In the genomic region with DNA sequence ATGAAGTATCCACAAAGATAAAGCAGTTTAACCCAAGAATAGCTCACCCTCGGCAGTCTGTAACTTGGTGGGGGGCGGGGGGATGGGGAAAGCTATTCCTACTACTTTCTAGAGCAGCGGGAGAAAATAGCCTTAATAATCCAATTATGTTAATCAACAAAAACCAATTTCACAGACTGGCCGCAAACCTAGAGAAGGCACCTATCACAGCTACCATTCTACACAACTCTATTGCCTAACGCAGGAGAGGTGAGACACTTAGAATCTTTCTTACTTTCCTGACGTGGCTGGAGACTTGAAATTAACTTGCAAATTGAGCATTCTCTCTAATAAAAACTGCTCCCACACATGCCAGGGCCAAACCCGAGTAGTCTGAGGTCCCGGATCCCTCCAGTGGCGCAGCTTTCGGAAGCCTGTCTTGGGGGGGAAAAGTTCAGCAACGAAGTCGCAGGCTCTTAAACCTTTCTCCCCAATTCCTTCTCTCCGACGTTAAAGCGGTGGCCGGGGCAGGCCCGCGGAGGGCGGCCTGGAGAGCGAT, we compare ENCODE assay signal across 8 cellular contexts. TPM values are rescaled to one million over a fixed set of nuclear protein-coding genes. Genes with fewer than 3 reads are reported as not detected.
DNase-seq lines count a peak whose midpoint lies in the region; ATAC-seq and TF ChIP-seq lines count a peak whose summit lies in the region.

No MANE protein-coding gene starts in this region.

- H3K4me3 ChIP-seq in BLaER1 (peak overlapping the region; percentile 90), SJSA1 (peak overlapping the region; percentile 82), fibroblast of mammary gland (ENCODE audit: control insufficient read depth, low read depth, low read length) (peak overlapping the region; percentile 91)

- peaks cover 56% of the 10 kb centered on the region for H4K20me1 ChIP-seq in BLaER1

- H3K36me3 ChIP-seq in BLaER1, result peaks cover 36% of the 10 kb centered on the region
- peaks cover 30% of the 10 kb centered on the region for H3K36me3 ChIP-seq in SJSA1

- H3K4me2 ChIP-seq in BLaER1, result peak overlapping the region; percentile 89

- DNase-seq in SJSA1 (ENCODE audit: low read depth in 1 of 2, low spot score in 2 of 2) (peak in 1 of 2 experiments; percentile 3), fibroblast of mammary gland (ENCODE audit: low read depth) (no peak), renal cortical epithelial cell (ENCODE audit: low read depth) (peak; percentile 33), SK-N-DZ (ENCODE audit: low spot score) (no peak), cerebellar nuclear complex (lab: John Stamatoyannopoulos, UW) (no peak)

- TF ChIP-seq CTCF in fibroblast of mammary gland (conservative IDR thresholded peaks at IDR 0.05; ENCODE audit: control insufficient read depth, insufficient read depth, low read depth, low read length), result no peak

- H3K27ac ChIP-seq in BLaER1 (peak overlapping the region; percentile 91), SJSA1 (peak overlapping the region; percentile 51; the same call in 1 of the 2 replicates)

- no peaks in the 10 kb centered on the region for H3K27me3 ChIP-seq in BLaER1
- H3K27me3 ChIP-seq in SJSA1 (replicated peaks), result no peaks in the 10 kb centered on the region

- H3K9me3 ChIP-seq in BLaER1 (no peaks in the 10 kb centered on the region), SJSA1 (replicated peaks) (no peaks in the 10 kb centered on the region)

- H3K4me1 ChIP-seq in BLaER1 (peaks cover 28% of the 10 kb centered on the region), SJSA1 (replicated peaks) (peaks cover 6% of the 10 kb centered on the region)

- ATAC-seq in GM21528 (IDR thresholded peaks at IDR 0.05; ENCODE audit: low FRiP score, unreplicated experiment) (peak; percentile 19), HG02884 (IDR thresholded peaks at IDR 0.05; ENCODE audit: unreplicated experiment) (no peak)

- H3K9ac ChIP-seq in BLaER1, result peak overlapping the region; percentile 93

RNA-seq across cellular contexts. Expression of a gene that starts 0.8 kb away (rescaled TPM):
- total RNA-seq in SJSA1 (2014; rRNA removed; shearing (Covaris generic)), result 23.9 and 37.7 TPM in 2 replicates
- 15.1 and 75.5 TPM in 2 replicates for total RNA-seq in renal cortical epithelial cell
- polyA plus RNA-seq in SK-N-DZ (2014; cell fraction: cytosol; rRNA removed), result 22.1 and 23.8 TPM in 2 replicates
- 17.4 and 23.0 TPM in 2 replicates for polyA plus RNA-seq in SK-N-DZ (2014; cell fraction: nucleus; rRNA removed)

RNA-seq across cellular contexts. Expression of a gene that starts 0.9 kb away (rescaled TPM):
- 8.9 and 32.3 TPM in 2 replicates for total RNA-seq in SJSA1 (2014; rRNA removed; shearing (Covaris generic))
- 19.4 and 19.7 TPM in 2 replicates for total RNA-seq in renal cortical epithelial cell
- 14.7 and 15.1 TPM in 2 replicates for polyA plus RNA-seq in SK-N-DZ (2014; cell fraction: cytosol; rRNA removed)
- 3.7 and 7.4 TPM in 2 replicates for polyA plus RNA-seq in SK-N-DZ (2014; cell fraction: nucleus; rRNA removed)

RNA-seq across cellular contexts. Expression of a gene that starts 33.4 kb away (rescaled TPM):
- 24.3 and 47.3 TPM in 2 replicates for total RNA-seq in SJSA1 (2014; rRNA removed; shearing (Covaris generic))
- total RNA-seq in renal cortical epithelial cell, result 62.9 and 68.9 TPM in 2 replicates
- polyA plus RNA-seq in SK-N-DZ (2014; cell fraction: cytosol; rRNA removed), result 59.8 and 70.3 TPM in 2 replicates
- 75.9 and 86.6 TPM in 2 replicates for polyA plus RNA-seq in SK-N-DZ (2014; cell fraction: nucleus; rRNA removed)

RNA-seq across cellular contexts. Expression of a gene that starts 34.5 kb away (rescaled TPM):
- 14.8 and 18.6 TPM in 2 replicates for total RNA-seq in SJSA1 (2014; rRNA removed; shearing (Covaris generic))
- 24.1 and 55.1 TPM in 2 replicates for total RNA-seq in renal cortical epithelial cell
- polyA plus RNA-seq in SK-N-DZ (2014; cell fraction: cytosol; rRNA removed), result 65.9 and 101 TPM in 2 replicates
- 779 and 911 TPM in 2 replicates for polyA plus RNA-seq in SK-N-DZ (2014; cell fraction: nucleus; rRNA removed)
